1 cellular context compared by ENCODE assay signal in the genomic region with DNA sequence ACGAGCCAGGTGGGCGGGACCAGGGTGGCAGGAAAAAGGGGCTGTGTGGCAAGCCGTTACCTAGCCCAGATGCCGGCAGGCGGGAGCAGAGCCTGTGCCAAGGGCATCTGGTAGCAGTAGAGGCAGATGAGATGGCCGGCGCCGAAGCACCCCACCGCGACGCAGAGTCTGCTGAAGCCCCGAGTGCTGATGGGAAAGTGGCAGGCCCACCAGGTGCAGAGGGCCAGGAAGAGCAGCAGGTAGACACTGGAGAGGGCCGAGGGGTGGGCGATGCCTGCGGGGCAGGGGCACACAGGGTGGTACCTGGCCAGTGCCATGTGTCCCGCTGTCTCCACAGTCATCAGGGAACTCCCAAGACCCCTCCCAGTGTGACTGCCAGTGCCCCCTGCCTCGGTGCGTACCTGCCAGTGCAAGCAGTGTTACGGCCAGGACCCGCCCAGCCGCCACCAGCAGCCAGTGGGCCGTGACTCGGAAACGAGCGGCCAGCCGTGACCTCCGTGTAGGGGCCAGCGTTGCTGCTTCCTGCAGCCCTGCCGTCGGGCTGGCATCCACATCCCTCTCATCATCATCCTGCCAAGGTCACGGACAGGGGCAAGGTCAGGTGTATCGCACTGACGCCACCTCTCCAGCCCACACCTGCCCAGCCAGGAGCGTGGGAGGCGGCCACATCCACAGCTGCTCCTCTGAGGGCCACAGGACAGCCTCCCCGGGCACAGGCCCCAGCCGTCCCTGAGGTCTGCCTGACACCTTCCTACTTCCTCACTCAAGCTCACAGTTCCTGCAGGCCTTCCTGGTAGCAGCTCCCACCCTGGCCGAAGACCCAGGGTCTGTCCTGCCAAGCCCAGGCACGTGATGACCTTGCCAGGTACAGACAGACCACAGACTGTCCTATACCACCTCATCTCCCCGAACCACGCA.
TF ChIP-seq lines count a peak whose summit lies in the region.

No MANE protein-coding gene starts in this region.

TF ChIP-seq in GM12878, 131 proteins besides CTCF, POLR2A, EP300 and RAD21:
- no peak for TF ChIP-seq BMI1 (IDR thresholded peaks at IDR 0.05; ENCODE audit: borderline replicate concordance)
- TF ChIP-seq PAX5 (IDR thresholded peaks at IDR 0.05; ENCODE audit: borderline replicate concordance, low read depth, low read length): peak; percentile 58; the same call in 1 of the 2 replicates
TF ChIP-seq in GM12878: peak in this region for 1.
